In the genomic region with DNA sequence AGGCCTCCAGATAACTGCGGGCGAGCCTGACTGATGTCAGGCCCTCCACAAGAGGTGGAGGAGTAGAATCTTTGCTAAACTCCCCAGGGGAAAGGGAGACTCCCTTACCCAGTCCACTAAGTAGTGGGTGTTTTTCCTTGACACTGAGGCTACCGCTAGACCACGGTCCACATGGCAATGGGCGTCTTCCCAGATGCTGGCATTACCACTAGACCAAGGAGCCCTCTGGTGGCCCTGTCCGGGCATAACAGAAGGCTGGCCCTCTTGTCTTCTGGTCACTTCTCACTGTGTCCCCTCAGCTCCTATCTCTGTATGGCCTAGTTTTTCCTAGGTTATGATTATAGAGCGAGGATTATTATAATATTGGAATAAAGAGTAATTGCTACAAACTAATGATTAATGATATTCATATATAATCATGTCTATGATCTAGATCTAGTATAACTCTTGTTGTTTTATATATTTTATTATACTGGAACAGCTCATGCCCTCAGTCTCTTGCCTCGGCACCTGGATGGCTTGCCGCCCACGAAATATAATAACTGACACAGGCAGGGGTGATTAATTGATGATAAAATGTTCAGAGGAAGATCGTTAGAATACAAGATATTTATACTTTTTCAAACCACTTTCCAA, we compare ENCODE assay signal across 8 cellular contexts.
A peak's percentile ranks its signal among the peaks of the same experiment; 100 is the strongest.
DNase-seq lines count a peak whose midpoint lies in the region; ATAC-seq and TF ChIP-seq lines count a peak whose summit lies in the region.
"Not testable (repeated sequence)": the region's sequence is repeated elsewhere in the genome, so short reads cannot be mapped to it uniquely, and the experiment has no call there.

No MANE protein-coding gene starts in this region.

- not testable (repeated sequence) for H3K36me3 Mint-ChIP-seq in activated T-cell treated with anti-CD3 and anti-CD28 coated beads, Interleukin-2, amount 50 U/mL, for 72 hours (ENCODE audit: insufficient read depth in 2 of 2)

- not testable (repeated sequence) for H3K9me3 ChIP-seq in GM23248 (ENCODE audit: low read depth); esophagus muscularis mucosa; liver (ENCODE audit: control insufficient read depth in 4 of 4, low read length in 3 of 4)

- H3K4me3 ChIP-seq in GM23248; esophagus muscularis mucosa; liver (ENCODE audit: low read depth in 1 of 3, low read length in 3 of 3): not testable (repeated sequence)

- not testable (repeated sequence) for H3K27ac Mint-ChIP-seq in activated T-cell treated with anti-CD3 and anti-CD28 coated beads, Interleukin-2, amount 50 U/mL, for 72 hours

- H3K79me2 ChIP-seq in GM23248 (ENCODE audit: insufficient read depth) = not testable (repeated sequence)

- intact Hi-C loops in esophagus muscularis mucosa (cut with DNase I) = not testable (repeated sequence)

- not testable (repeated sequence) for H3K27me3 ChIP-seq in GM23248 (replicated peaks; ENCODE audit: insufficient read depth); esophagus muscularis mucosa; liver (ENCODE audit: control insufficient read depth in 4 of 4, insufficient read depth in 4 of 4, low read length in 3 of 4)

- not testable (repeated sequence) for TF ChIP-seq EP300 in esophagus muscularis mucosa (IDR thresholded peaks at IDR 0.05)

- WGBS in GM23248 (ENCODE audit: low coverage in 1 of 2, low lambda C conversion rate in 2 of 2, missing lambda C conversion rate in 2 of 2), 2 experiments = 40 to 44% methylated on average over 11 of the region's 11 CpGs
- WGBS in esophagus muscularis mucosa = 70% methylated on average over 11 of the region's 11 CpGs
- WGBS in liver = 78% methylated on average over 11 of the region's 11 CpGs

- not testable (repeated sequence) for H3K4me2 ChIP-seq in GM23248 (ENCODE audit: unreplicated experiment)

- not testable (repeated sequence) for H4K20me1 ChIP-seq in GM23248 (ENCODE audit: insufficient read depth)

- not testable (repeated sequence) for H3F3A ChIP-seq in GM23248 (ENCODE audit: insufficient read depth)

- not testable (repeated sequence) for H2AFZ ChIP-seq in GM23248

- H3K9me3 Mint-ChIP-seq in activated T-cell treated with anti-CD3 and anti-CD28 coated beads, Interleukin-2, amount 50 U/mL, for 72 hours = not testable (repeated sequence)

- not testable (repeated sequence) for TF ChIP-seq POLR2A in esophagus muscularis mucosa (IDR thresholded peaks at IDR 0.05; ENCODE audit: low read depth)

- not testable (repeated sequence) for H3K9ac ChIP-seq in GM23248; liver (ENCODE audit: low read depth in 1 of 2, low read length in 2 of 2)

- not testable (repeated sequence) for H3K36me3 ChIP-seq in GM23248 (ENCODE audit: low read depth); esophagus muscularis mucosa
- peaks cover 4 to 28% (median 12%) of the 10 kb centered on the region in 4 donors for H3K36me3 ChIP-seq in liver (ENCODE audit: control insufficient read depth in 4 of 4, insufficient read depth in 3 of 4, low read depth in 1 of 4, low read length in 3 of 4)

- TF ChIP-seq RAD21 in liver (IDR thresholded peaks at IDR 0.05) = peak; percentile 68 to 73

- in situ Hi-C loops in GM23248 (cut with MboI) = not testable (repeated sequence)

- peak in 2 of 3 experiments; percentile 18 to 37 for TF ChIP-seq CTCF in esophagus muscularis mucosa (IDR thresholded peaks at IDR 0.05)
- TF ChIP-seq CTCF in liver (IDR thresholded peaks at IDR 0.05; ENCODE audit: low read depth, low read length, missing input control) = peak; percentile 40

- H3K27ac ChIP-seq in GM23248; esophagus muscularis mucosa (replicated peaks in 1 of 4); liver (ENCODE audit: low read depth in 1 of 2, low read length in 2 of 2): not testable (repeated sequence)

- not testable (repeated sequence) for H3K4me1 ChIP-seq in GM23248 (ENCODE audit: insufficient read depth); esophagus muscularis mucosa; liver (ENCODE audit: control insufficient read depth in 4 of 4, insufficient read depth in 4 of 4, low read length in 3 of 4)

- not testable (repeated sequence) for H3K4me3 Mint-ChIP-seq in activated T-cell treated with anti-CD3 and anti-CD28 coated beads, Interleukin-2, amount 50 U/mL, for 72 hours

- H3K27me3 Mint-ChIP-seq in activated T-cell treated with anti-CD3 and anti-CD28 coated beads, Interleukin-2, amount 50 U/mL, for 72 hours (ENCODE audit: low read depth) = peaks cover 29% of the 10 kb centered on the region

- ATAC-seq in activated T-cell treated with anti-CD3 and anti-CD28 coated beads, Interleukin-2, amount 50 U/mL, for 72 hours (replicated peaks in 1 of 2) = not testable (repeated sequence)

- not testable (repeated sequence) for H3K9me2 ChIP-seq in GM23248 (ENCODE audit: insufficient read depth)

- DNase-seq in CMK (ENCODE audit: low read depth) = peak; percentile 8
- DNase-seq in GM23248 = peak; percentile 52
- peak in 2 of 3 experiments; percentile 8 to 26 for DNase-seq in NCI-H1417 (lab: John Stamatoyannopoulos, UW)
- DNase-seq in RKO (ENCODE audit: low spot score) = peak; percentile 47
- peak; percentile 19 to 22 for DNase-seq in activated T-cell treated with anti-CD3 and anti-CD28 coated beads, Interleukin-2, amount 50 U/mL, for 72 hours
- not testable (repeated sequence) for DNase-seq in esophagus muscularis mucosa (ENCODE audit: extremely low spot score)
- DNase-seq in stimulated activated CD4-positive, alpha-beta T cell treated with anti-CD3 and anti-CD28 coated beads, Interleukin-12 subunit alpha, Interleukin-12 subunit beta, amount 100 ng/mL, for 4 hours = peak; percentile 3

- not testable (repeated sequence) for H3K4me1 Mint-ChIP-seq in activated T-cell treated with anti-CD3 and anti-CD28 coated beads, Interleukin-2, amount 50 U/mL, for 72 hours (ENCODE audit: low read depth)
